24 cellular contexts compared by ENCODE assay signal in the genomic region with DNA sequence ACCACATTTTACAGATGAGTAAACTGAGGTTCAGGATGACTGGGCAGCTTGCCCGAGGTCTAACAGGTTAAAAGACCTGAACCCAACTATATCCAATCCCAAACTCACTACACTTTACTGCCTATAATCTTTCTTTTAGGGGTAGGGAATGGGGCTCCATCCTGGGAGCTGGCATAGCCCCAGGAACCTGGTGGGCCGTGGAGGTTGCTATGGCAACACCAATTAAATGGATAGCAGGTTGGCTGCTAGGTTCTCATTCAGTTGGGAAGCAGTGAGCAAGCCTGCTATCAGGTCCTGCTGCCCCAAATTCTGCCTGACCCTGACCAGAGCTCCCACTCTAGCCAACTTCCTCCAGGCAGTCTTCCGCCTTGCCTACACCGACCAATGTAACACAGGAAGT. TPM values are rescaled to one million over a fixed set of nuclear protein-coding genes. Genes with fewer than 3 reads are reported as not detected.
DNase-seq lines count a peak whose midpoint lies in the region; ATAC-seq, FAIRE-seq and TF ChIP-seq lines count a peak whose summit lies in the region.
"Had no signal": no experiment of that assay in that cellular context is flagged by ENCODE, and none has a peak within 500 bp of the region (broad histone marks: within the 10 kb centered on the region; RNA-seq: fewer than 3 reads in every experiment).

No MANE protein-coding gene starts in this region.

- H3K4me1 ChIP-seq in H9 (ENCODE audit: insufficient read depth, low read length) (no peaks in the 10 kb centered on the region), kidney (ENCODE audit: control insufficient read depth in 1 of 2, insufficient read depth in 1 of 2, low read depth in 1 of 2, low read length in 2 of 2) (no peaks in the 10 kb centered on the region)
- H3K4me1 ChIP-seq: upper lobe of left lung had no signal

- peak overlapping the region in 2 of 3 experiments; percentile 32 to 53; a peak in 1 of 7 replicates for H3K27ac Mint-ChIP-seq in H9
- H3K27ac Mint-ChIP-seq in activated naive CD4-positive, alpha-beta T cell treated with anti-CD3 and anti-CD28 coated beads, Interleukin-2, amount 50 U/mL, for 72 hours = no peak overlapping the region
- H3K27ac Mint-ChIP-seq: activated CD4-positive, alpha-beta memory T cell treated with anti-CD3 and anti-CD28 coated beads for 36 hours; activated naive CD8-positive, alpha-beta T cell treated with anti-CD3 and anti-CD28 coated beads for 36 hours; stimulated activated naive CD8-positive, alpha-beta T cell treated with anti-CD3 and anti-CD28 coated beads, Interleukin-15, Interleukin-2, amounts not matched to agents 100 ng/mL and 50 ng/mL, for 24 hours had no signal

- H3K79me2 ChIP-seq in H9 (ENCODE audit: insufficient read depth, low read length) = no peaks in the 10 kb centered on the region

- H3K23ac ChIP-seq in H9 (ENCODE audit: insufficient read length, low read depth, low read length) = no peak overlapping the region

- no peak overlapping the region for H2AFZ ChIP-seq in H9 (ENCODE audit: low read length)

- no peak overlapping the region for H2AK5ac ChIP-seq in H9 (ENCODE audit: insufficient read length, low read length)

- no peak overlapping the region for H3T11ph ChIP-seq in H9 (ENCODE audit: low read length)

- no peak overlapping the region for H3K4me3 Mint-ChIP-seq in H9
- H3K4me3 Mint-ChIP-seq: activated CD4-positive, alpha-beta memory T cell treated with anti-CD3 and anti-CD28 coated beads for 36 hours; activated naive CD8-positive, alpha-beta T cell treated with anti-CD3 and anti-CD28 coated beads for 36 hours; stimulated activated naive CD8-positive, alpha-beta T cell treated with anti-CD3 and anti-CD28 coated beads, Interleukin-15, Interleukin-2, amounts not matched to agents 100 ng/mL and 50 ng/mL, for 24 hours had no signal

- no peak overlapping the region for H3K18ac ChIP-seq in H9 (ENCODE audit: insufficient read length, low read depth, low read length)

- no peak overlapping the region for H3K9ac ChIP-seq in H9 (ENCODE audit: extremely low read depth, insufficient read length, low read length)
- H3K9ac ChIP-seq in kidney (ENCODE audit: low read length in 2 of 2) = no peak overlapping the region
- H3K9ac ChIP-seq: BLaER1 treated with 17β-estradiol and CSF1 and Interleukin-3, amounts not matched to agents 10 nM and 100 nM had no signal

- no peak overlapping the region for H3K4ac ChIP-seq in H9 (ENCODE audit: low read depth, low read length)

- no peaks in the 10 kb centered on the region for H3K79me1 ChIP-seq in H9 (ENCODE audit: insufficient read depth, low read depth, low read length, poor library complexity, severe bottlenecking)

- H3K27ac ChIP-seq in H9 (ENCODE audit: insufficient read length, low read depth, low read length) = no peak overlapping the region
- no peak overlapping the region for H3K27ac ChIP-seq in kidney (ENCODE audit: low read depth in 2 of 2, low read length in 2 of 2)
- H3K27ac ChIP-seq: BLaER1 treated with 17β-estradiol and CSF1 and Interleukin-3, amounts not matched to agents 10 nM and 100 nM; brain microvascular endothelial cell; upper lobe of left lung; VCaP had no signal

- no peak overlapping the region for H2BK20ac ChIP-seq in H9 (ENCODE audit: low read depth, low read length, poor library complexity, severe bottlenecking)

- no peak overlapping the region for H4K5ac ChIP-seq in H9 (ENCODE audit: insufficient read length, low read depth, low read length)

- no peaks in the 10 kb centered on the region for H3K9me3 Mint-ChIP-seq in H9
- no peaks in the 10 kb centered on the region for H3K9me3 Mint-ChIP-seq in activated naive CD4-positive, alpha-beta T cell treated with anti-CD3 and anti-CD28 coated beads, Interleukin-2, amount 50 U/mL, for 72 hours
- H3K9me3 Mint-ChIP-seq: activated CD4-positive, alpha-beta memory T cell treated with anti-CD3 and anti-CD28 coated beads for 36 hours; activated naive CD8-positive, alpha-beta T cell treated with anti-CD3 and anti-CD28 coated beads for 36 hours; stimulated activated naive CD8-positive, alpha-beta T cell treated with anti-CD3 and anti-CD28 coated beads, Interleukin-15, Interleukin-2, amounts not matched to agents 100 ng/mL and 50 ng/mL, for 24 hours had no signal

- H3K27me3 ChIP-seq in H9 (ENCODE audit: insufficient read depth, low read length) = no peaks in the 10 kb centered on the region
- H3K27me3 ChIP-seq: BLaER1 treated with 17β-estradiol and CSF1 and Interleukin-3, amounts not matched to agents 10 nM and 100 nM; brain microvascular endothelial cell; upper lobe of left lung had no signal

- H2BK5ac ChIP-seq in H9 (ENCODE audit: insufficient read length, low read length) = no peak overlapping the region

- peaks cover 30 to 70% (median 40%) of the 10 kb centered on the region in 3 experiments; a peak in 6 of 7 replicates for H3K36me3 Mint-ChIP-seq in H9 (ENCODE audit: insufficient read depth in 1 of 3, low read depth in 3 of 3)
- peaks cover 2 to 6% of the 10 kb centered on the region in 2 donors for H3K36me3 Mint-ChIP-seq in activated naive CD4-positive, alpha-beta T cell treated with anti-CD3 and anti-CD28 coated beads, Interleukin-2, amount 50 U/mL, for 72 hours

- H4K20me1 ChIP-seq in H9 (ENCODE audit: control insufficient read depth, insufficient read depth, insufficient read length) = peaks cover 2% of the 10 kb centered on the region

- no peaks in the 10 kb centered on the region for H3K23me2 ChIP-seq in H9 (ENCODE audit: insufficient read length, low read depth, low read length, poor library complexity, severe bottlenecking)

- no peak overlapping the region for H2BK120ac ChIP-seq in H9 (ENCODE audit: low read depth, low read length, poor library complexity, severe bottlenecking)

- no peak overlapping the region for H2BK15ac ChIP-seq in H9 (ENCODE audit: low read depth, low read length)

- H3K56ac ChIP-seq in H9 (ENCODE audit: insufficient read length, low read depth, low read length) = no peak overlapping the region

- H3K4me2 ChIP-seq in H9 (ENCODE audit: insufficient read depth, insufficient read length, low read length) = no peak overlapping the region
- H3K4me2 ChIP-seq: BLaER1 treated with 17β-estradiol and CSF1 and Interleukin-3, amounts not matched to agents 10 nM and 100 nM had no signal

- no peak for ATAC-seq in activated naive CD4-positive, alpha-beta T cell treated with anti-CD3 and anti-CD28 coated beads, Interleukin-2, amount 50 U/mL, for 72 hours
- ATAC-seq: left colon, sciatic nerve had no signal

- FAIRE-seq in kidney (lab: Jason Lieb, UNC) = no peak
- FAIRE-seq: A204.1 had no signal

- intact Hi-C loops in kidney (cut with DNase I) = loop anchor here (10.0 kb wide), 1 partner anchor 478 kb away; no protein-coding TSS in a partner anchor

- H3K14ac ChIP-seq in H9 (ENCODE audit: insufficient read depth, low read length) = no peak overlapping the region

- H3K36me3 ChIP-seq in kidney (ENCODE audit: control insufficient read depth in 1 of 2, insufficient read depth in 2 of 2, low read length in 2 of 2) = no peaks in the 10 kb centered on the region
- H3K36me3 ChIP-seq: brain microvascular endothelial cell, upper lobe of left lung had no signal

- no peak for TF ChIP-seq CTCF in H9 (conservative IDR thresholded peaks at IDR 0.05)
- TF ChIP-seq CTCF in kidney (IDR thresholded peaks at IDR 0.05; ENCODE audit: borderline replicate concordance, extremely low read depth, insufficient read depth) = no peak

- H3K4me1 Mint-ChIP-seq in H9 = peaks cover 25 to 36% of the 10 kb centered on the region in 2 experiments
- H3K4me1 Mint-ChIP-seq: activated naive CD8-positive, alpha-beta T cell treated with anti-CD3 and anti-CD28 coated beads for 36 hours had no signal

- WGBS in H9 (ENCODE audit: extremely low coverage, insufficient read length, low lambda C conversion rate) = no CpG with 5 or more reads among the region's 4 CpGs

- no peaks in the 10 kb centered on the region for H3K27me3 Mint-ChIP-seq in H9 (ENCODE audit: low read depth)
- H3K27me3 Mint-ChIP-seq: activated CD4-positive, alpha-beta memory T cell treated with anti-CD3 and anti-CD28 coated beads for 36 hours; activated naive CD8-positive, alpha-beta T cell treated with anti-CD3 and anti-CD28 coated beads for 36 hours; stimulated activated naive CD8-positive, alpha-beta T cell treated with anti-CD3 and anti-CD28 coated beads, Interleukin-15, Interleukin-2, amounts not matched to agents 100 ng/mL and 50 ng/mL, for 24 hours had no signal

- no peak overlapping the region for H3K4me3 ChIP-seq in kidney (ENCODE audit: low read length in 2 of 2)
- H3K4me3 ChIP-seq: BLaER1 treated with 17β-estradiol and CSF1 and Interleukin-3, amounts not matched to agents 10 nM and 100 nM; upper lobe of left lung had no signal

- H4K91ac ChIP-seq in H9 (ENCODE audit: insufficient read length, low read depth, low read length) = no peak overlapping the region

- no peak overlapping the region for H2BK12ac ChIP-seq in H9 (ENCODE audit: insufficient read length, low read depth, low read length)

- H3K9me3 ChIP-seq in H9 (ENCODE audit: control insufficient read depth, low read depth, low read length) (no peaks in the 10 kb centered on the region), kidney (ENCODE audit: control insufficient read depth in 1 of 2, low read length in 2 of 2) (no peaks in the 10 kb centered on the region)
- H3K9me3 ChIP-seq: BLaER1 treated with 17β-estradiol and CSF1 and Interleukin-3, amounts not matched to agents 10 nM and 100 nM; upper lobe of left lung had no signal

- no peak overlapping the region for H4K8ac ChIP-seq in H9 (replicated peaks; ENCODE audit: insufficient read length, low read depth, low read length)

- DNase-seq in NCI-H146 (lab: John Stamatoyannopoulos, UW) (peak; percentile 40), NCI-H146 treated with DMSO at 0.1 percent for 48 hours (lab: John Stamatoyannopoulos, UW; ENCODE audit: unreplicated experiment) (no peak), H9 (no peak), NCI-H526 treated with DMSO at 0.1 percent for 48 hours (lab: John Stamatoyannopoulos, UW) (peak; percentile 19), kidney (peak; percentile 35), T-helper 2 cell (no peak), NOMO-1 treated with DMSO at 0.1 percent for 48 hours (lab: John Stamatoyannopoulos, UW; ENCODE audit: unreplicated experiment) (no peak)
- DNase-seq in activated naive CD4-positive, alpha-beta T cell treated with anti-CD3 and anti-CD28 coated beads, Interleukin-2, amount 50 U/mL, for 72 hours (ENCODE audit: low spot score in 2 of 2) = no peak
- DNase-seq: activated CD4-positive, alpha-beta memory T cell treated with anti-CD3 and anti-CD28 coated beads for 36 hours; activated naive CD8-positive, alpha-beta T cell treated with anti-CD3 and anti-CD28 coated beads for 36 hours; activated T-cell treated with anti-CD3 and anti-CD28 coated beads, Interleukin-2, amount 50 U/mL, for 1 hour; brain microvascular endothelial cell; DMS153; foreskin fibroblast; left colon; midbrain; occipital lobe; T-helper 1 cell; upper lobe of left lung had no signal

RNA-seq across cellular contexts. Expression of a gene that starts 40.9 kb away (rescaled TPM):
- total RNA-seq in H9 (2021) (69.2 and 78.6 TPM in 2 replicates), kidney (6.9 TPM)
- polyA plus RNA-seq in kidney (ENCODE audit: insufficient read depth, low read depth, low replicate concordance) = 1.4 TPM
- 10 to 100 TPM; 39.8 to 43.7 TPM for total RNA-seq in activated naive CD4-positive, alpha-beta T cell treated with anti-CD3 and anti-CD28 coated beads, Interleukin-2, amount 50 U/mL, for 72 hours

RNA-seq across cellular contexts. Expression of a gene that starts 48.6 kb away (rescaled TPM):
- 81.2 and 82.7 TPM in 2 replicates for total RNA-seq in H9 (2021)
- total RNA-seq in kidney = 39.4 TPM
- 64.6 TPM for polyA plus RNA-seq in kidney (ENCODE audit: insufficient read depth, low read depth, low replicate concordance)
- total RNA-seq in activated naive CD4-positive, alpha-beta T cell treated with anti-CD3 and anti-CD28 coated beads, Interleukin-2, amount 50 U/mL, for 72 hours = 10 to 100 TPM; 71.7 to 92.1 TPM

Comparison
In these comparisons a context has a peak if more than half of its experiments do, and no peak if none do; other contexts are left out.
1. DNase-seq: peak in NCI-H146 (single experiment), NCI-H526 treated with DMSO at 0.1 percent for 48 hours (single experiment) and kidney (single experiment); none in NCI-H146 treated with DMSO at 0.1 percent for 48 hours (single experiment), H9 (single experiment), T-helper 2 cell (0 of 5), activated naive CD4-positive, alpha-beta T cell treated with anti-CD3 and anti-CD28 coated beads, Interleukin-2, amount 50 U/mL, for 72 hours (0 of 2) and NOMO-1 treated with DMSO at 0.1 percent for 48 hours (single experiment).
2. H3K27ac Mint-ChIP-seq: peak in H9 (2 of 3); none in activated naive CD4-positive, alpha-beta T cell treated with anti-CD3 and anti-CD28 coated beads, Interleukin-2, amount 50 U/mL, for 72 hours (0 of 2).